ENCODE assay signal across 18 cellular contexts in the genomic region with DNA sequence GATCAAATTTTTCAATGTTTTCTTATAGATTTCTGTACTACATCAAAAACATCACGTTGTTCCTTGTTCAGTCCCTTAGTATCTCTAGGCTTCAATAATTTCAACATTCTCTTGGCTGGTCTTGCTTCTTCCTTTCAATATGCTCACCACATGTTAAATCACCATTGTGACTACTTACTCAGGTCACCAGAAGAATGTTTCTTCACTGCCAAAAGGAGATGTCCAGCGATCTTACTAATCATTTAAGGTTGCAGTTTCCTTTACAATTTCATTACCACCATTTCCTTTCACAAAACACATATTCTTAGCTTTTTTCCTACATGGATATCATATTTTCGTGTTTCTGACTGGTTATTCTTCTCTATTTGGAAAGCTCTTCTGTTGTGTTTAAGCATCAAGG.
DNase-seq lines count a peak whose midpoint lies in the region; ATAC-seq and TF ChIP-seq lines count a peak whose summit lies in the region.
"Had no signal": no experiment of that assay in that cellular context is flagged by ENCODE, and none has a peak within 500 bp of the region (broad histone marks: within the 10 kb centered on the region; RNA-seq: fewer than 3 reads in every experiment).

No MANE protein-coding gene starts in this region.

- H3K27me3 ChIP-seq in IMR-90 (ENCODE audit: control insufficient read depth, insufficient read depth, low read length) (no peaks in the 10 kb centered on the region), smooth muscle cell (ENCODE audit: low read depth) (no peaks in the 10 kb centered on the region)
- H3K27me3 ChIP-seq: upper lobe of right lung had no signal

- no peak overlapping the region for H3K14ac ChIP-seq in IMR-90 (replicated peaks; ENCODE audit: low read depth, low read length)

- dilution Hi-C loops in IMR-90 (cut with HindIII; ENCODE audit: low sequenced_read_pairs, unreplicated experiment) = no loop called here

- POLR2A ChIA-PET in IMR-90 (lab: Charles Lee; ENCODE audit: unreplicated experiment) = no interaction called here

- H2AK5ac ChIP-seq in IMR-90 (ENCODE audit: low read depth, low read length) = no peak overlapping the region

- H3K9me1 ChIP-seq in IMR-90 (ENCODE audit: insufficient read depth, low read length) = no peaks in the 10 kb centered on the region; the same call in 1 of the 2 replicates

- DNase-seq in AG09319 (ENCODE audit: extremely low read depth, low read depth) = peak; percentile 80
- DNase-seq in IMR-90 = peak; percentile 95
- DNase-seq in choroid plexus epithelial cell (ENCODE audit: low read depth) = peak; percentile 98
- peak; percentile 72 for DNase-seq in kidney tubule cell (ENCODE audit: low spot score)
- no peak for DNase-seq in NCI-H2196 treated with DMSO at 0.1 percent for 48 hours (lab: John Stamatoyannopoulos, UW; ENCODE audit: unreplicated experiment)
- no peak for DNase-seq in NCI-H2227 treated with DMSO at 0.1 percent for 48 hours (lab: John Stamatoyannopoulos, UW)
- no peak for DNase-seq in smooth muscle cell (lab: John Stamatoyannopoulos, UW; ENCODE audit: unreplicated experiment)
- DNase-seq: activated CD8-positive, alpha-beta T cell treated with anti-CD3 and anti-CD28 coated beads for 36 hours; activated effector memory CD4-positive, alpha-beta T cell treated with Interleukin-2 at 50 U/mL for 16 hours; central memory CD4-positive, alpha-beta T cell; mucosa of descending colon; NCI-H1417 treated with DMSO at 0.1 percent for 48 hours; psoas muscle; upper lobe of right lung had no signal

- H4K20me1 ChIP-seq in IMR-90 (ENCODE audit: insufficient read depth, low read length) (no peaks in the 10 kb centered on the region), smooth muscle cell (ENCODE audit: low read depth) (no peaks in the 10 kb centered on the region)

- no peaks in the 10 kb centered on the region for H3K79me2 ChIP-seq in smooth muscle cell (ENCODE audit: low read depth)

- no peaks in the 10 kb centered on the region for H3F3A ChIP-seq in smooth muscle cell (ENCODE audit: low read depth)

- H4K5ac ChIP-seq in IMR-90 (ENCODE audit: low read depth, low read length) = no peak overlapping the region

- in situ Hi-C loops in IMR-90 (cut with MboI; ENCODE audit: low sequenced_read_pairs) = loop anchor here (25.0 kb wide), 1 partner anchor 1168 kb away; no protein-coding TSS in a partner anchor

- peak overlapping the region; percentile 49 for H2BK5ac ChIP-seq in IMR-90 (ENCODE audit: low read depth, low read length, poor library complexity, severe bottlenecking)

- no peak overlapping the region for H2AFZ ChIP-seq in IMR-90 (replicated peaks; ENCODE audit: low read length, poor library complexity)
- no peak overlapping the region for H2AFZ ChIP-seq in smooth muscle cell (ENCODE audit: low read depth)
- H2AFZ ChIP-seq: GM23338 had no signal

- no peak overlapping the region for H3K4ac ChIP-seq in IMR-90 (ENCODE audit: low read depth, low read length)

- H2BK15ac ChIP-seq in IMR-90 (ENCODE audit: low read depth, low read length) = no peak overlapping the region

- no peak overlapping the region for H3K56ac ChIP-seq in IMR-90 (ENCODE audit: extremely low read depth, insufficient read depth, low read length)

- no TSS peak for BruUV-seq in IMR-90 (replicated peaks; lab: Mats Ljungman, UMichigan)

- TF ChIP-seq CTCF in AG09319 (IDR thresholded peaks at IDR 0.05; ENCODE audit: low read depth, low read length) (no peak), IMR-90 (conservative IDR thresholded peaks at IDR 0.05; ENCODE audit: low read depth, low read length) (no peak), choroid plexus epithelial cell (conservative IDR thresholded peaks at IDR 0.05; ENCODE audit: low read depth, low read length) (no peak), smooth muscle cell (IDR thresholded peaks at IDR 0.05; ENCODE audit: borderline replicate concordance, insufficient read depth, poor library complexity, severe bottlenecking) (no peak)

- CTCF ChIA-PET in IMR-90 (lab: Yijun Ruan, JAX) = interaction anchor here (0.6 kb wide), 2 partner anchors 14 to 279 kb away, joined by 3 read pairs; no protein-coding TSS in a partner anchor

- H3K79me1 ChIP-seq in IMR-90 (ENCODE audit: low read depth in 1 of 2, low read length in 2 of 2) = peaks cover 6 to 12% of the 10 kb centered on the region in 2 experiments; a peak in 3 of 4 replicates

- H3K9ac ChIP-seq in IMR-90 (ENCODE audit: low read depth, low read length) (no peak overlapping the region), smooth muscle cell (ENCODE audit: low read depth) (no peak overlapping the region)

- WGBS in IMR-90 (ENCODE audit: extremely low coverage in 2 of 2, insufficient read length in 1 of 2), 2 experiments = 0 to 100% methylated on average over 1 of the region's 3 CpGs
- WGBS in smooth muscle cell (ENCODE audit: low lambda C conversion rate) = 92% methylated on average over 3 of the region's 3 CpGs

- ATAC-seq in IMR-90 (ENCODE audit: low read depth) = peak; percentile 63
- no peak for ATAC-seq in GM18505 (IDR thresholded peaks at IDR 0.05; ENCODE audit: unreplicated experiment)
- ATAC-seq: activated CD8-positive, alpha-beta T cell treated with anti-CD3 and anti-CD28 coated beads for 36 hours; GM23338; mucosa of descending colon; Panc1; psoas muscle; upper lobe of right lung had no signal

- H3K36me3 ChIP-seq in IMR-90 (ENCODE audit: control insufficient read depth, insufficient read depth, low read length) (peaks cover 1% of the 10 kb centered on the region; the same call in 1 of the 2 replicates), smooth muscle cell (ENCODE audit: low read depth) (peaks cover 2% of the 10 kb centered on the region)
- H3K36me3 ChIP-seq: upper lobe of right lung had no signal

- H4K8ac ChIP-seq in IMR-90 (ENCODE audit: low read depth in 2 of 2, low read length in 2 of 2) = no peak overlapping the region

- H3K4me1 ChIP-seq in IMR-90 (ENCODE audit: control insufficient read depth, insufficient read depth, low read length) (peaks cover 6% of the 10 kb centered on the region; the same call in 1 of the 2 replicates), smooth muscle cell (ENCODE audit: low read depth) (no peaks in the 10 kb centered on the region)
- H3K4me1 ChIP-seq: psoas muscle, upper lobe of right lung had no signal

- no peak overlapping the region for H3K27ac ChIP-seq in IMR-90 (ENCODE audit: insufficient read depth, low read length)
- H3K27ac ChIP-seq in smooth muscle cell (ENCODE audit: low read depth) = no peak overlapping the region
- H3K27ac ChIP-seq: C4-2B, psoas muscle, upper lobe of right lung had no signal

- H3K4me3 ChIP-seq in IMR-90 (ENCODE audit: insufficient read depth, low read depth, low read length) (no peak overlapping the region), choroid plexus epithelial cell (ENCODE audit: low read depth, low read length) (no peak overlapping the region), smooth muscle cell (no peak overlapping the region)
- H3K4me3 ChIP-seq: GM23338, mucosa of descending colon, psoas muscle, upper lobe of right lung had no signal

- no peak overlapping the region for H2BK20ac ChIP-seq in IMR-90 (ENCODE audit: low read depth, low read length)

- H2AK9ac ChIP-seq in IMR-90 (replicated peaks; ENCODE audit: low read depth, low read length, poor library complexity) = no peak overlapping the region

- H3K9me3 ChIP-seq in IMR-90 (ENCODE audit: control insufficient read depth, insufficient read depth, low read length) (no peaks in the 10 kb centered on the region), smooth muscle cell (replicated peaks; ENCODE audit: low read depth) (no peaks in the 10 kb centered on the region)
- H3K9me3 ChIP-seq: mucosa of descending colon, psoas muscle, upper lobe of right lung had no signal

- no peak for TF ChIP-seq RAD21 in IMR-90 (IDR thresholded peaks at IDR 0.05; ENCODE audit: low read length)

- no peak overlapping the region for H3K18ac ChIP-seq in IMR-90 (ENCODE audit: low read depth, low read length)

- TF ChIP-seq POLR2A in IMR-90 (IDR thresholded peaks at IDR 0.05; ENCODE audit: low read depth, low read length) (no peak), GM18505 (IDR thresholded peaks at IDR 0.05; ENCODE audit: borderline replicate concordance, extremely low read depth, insufficient read depth, insufficient read length) (no peak)

- intact Hi-C loops in IMR-90 (cut with micrococcal nuclease) = no loop called here

- H2BK120ac ChIP-seq in IMR-90 (ENCODE audit: low read depth, low read length) = no peak overlapping the region; the same call in 1 of the 2 replicates

- H3K4me2 ChIP-seq in IMR-90 (ENCODE audit: low read depth, low read length) = peak overlapping the region; percentile 34
- H3K4me2 ChIP-seq in smooth muscle cell = no peak overlapping the region
- H3K4me2 ChIP-seq: GM23338 had no signal

- no peak overlapping the region for H4K91ac ChIP-seq in IMR-90 (ENCODE audit: insufficient read depth, low read depth, low read length)

- no peak overlapping the region for H3K23ac ChIP-seq in IMR-90 (ENCODE audit: low read depth, low read length)

TF ChIP-seq in IMR-90, 13 proteins besides CTCF, POLR2A, EP300 and RAD21:
- peak; percentile 47; the same call in 1 of the 2 replicates for TF ChIP-seq CEBPB (IDR thresholded peaks at IDR 0.05; ENCODE audit: low read depth, low read length)
- no peak for TF ChIP-seq FOS (IDR thresholded peaks at IDR 0.05; ENCODE audit: low read depth, low read length)

Comparison
In these comparisons a context has a peak if more than half of its experiments do, and no peak if none do; other contexts are left out.
1. DNase-seq: peak in AG09319 (single experiment), IMR-90 (single experiment), choroid plexus epithelial cell (single experiment) and kidney tubule cell (single experiment); none in NCI-H2196 treated with DMSO at 0.1 percent for 48 hours (single experiment), NCI-H2227 treated with DMSO at 0.1 percent for 48 hours (single experiment) and smooth muscle cell (single experiment).